In the genomic region with DNA sequence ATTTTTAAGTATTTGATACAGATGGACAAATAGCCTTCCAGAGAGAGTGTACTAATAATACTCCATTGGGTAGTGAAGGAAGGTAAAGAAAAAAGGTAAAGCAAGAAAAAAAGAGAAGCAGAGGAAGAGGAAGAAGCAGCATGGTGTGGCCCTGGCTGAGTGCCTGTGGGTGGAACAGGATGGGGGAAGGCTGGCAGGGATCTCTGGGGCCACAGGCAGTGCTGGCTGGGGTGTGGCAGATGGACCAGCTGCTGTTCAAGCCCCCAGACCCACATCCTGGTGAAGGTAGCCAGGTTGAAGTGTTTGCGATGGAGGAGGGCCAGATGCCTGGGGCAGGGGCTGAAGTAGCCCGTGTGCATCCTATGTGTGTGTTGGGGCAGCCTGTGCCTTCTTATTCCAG, we compare ENCODE assay signal across 19 cellular contexts.
"Had no signal": no experiment of that assay in that cellular context is flagged by ENCODE, and none has a peak within 500 bp of the region (broad histone marks: within the 10 kb centered on the region; RNA-seq: fewer than 3 reads in every experiment).

No MANE protein-coding gene starts in this region.

- H3K4me3 Mint-ChIP-seq: activated CD8-positive, alpha-beta T cell treated with anti-CD3 and anti-CD28 coated beads, Interleukin-2, amount 10 ng/mL, durations not matched to agents 7 days and 5 days; activated T-helper 17 cell treated with anti-CD3 and anti-CD28 coated beads, Interleukin-2, amount 50 U/mL, for 72 hours; brain; dendritic cell treated with granulocyte-macrophage colony-stimulating factor and Interleukin-4, amounts not matched to agents 40 ng/mL and 50 ng/mL, for 4 days; mesothelial cell of epicardium; naive thymus-derived CD8-positive, alpha-beta T cell had no signal

- H3K9me3 ChIP-seq: left lung, ovary, psoas muscle, right atrium auricular region, vagina had no signal

- H3K27ac Mint-ChIP-seq: activated CD8-positive, alpha-beta T cell treated with anti-CD3 and anti-CD28 coated beads, Interleukin-2, amount 10 ng/mL, durations not matched to agents 7 days and 5 days; activated T-helper 17 cell treated with anti-CD3 and anti-CD28 coated beads, Interleukin-2, amount 50 U/mL, for 72 hours; brain; dendritic cell treated with granulocyte-macrophage colony-stimulating factor and Interleukin-4, amounts not matched to agents 40 ng/mL and 50 ng/mL, for 4 days; mesothelial cell of epicardium had no signal

- DNase-seq: activated CD4-positive, alpha-beta T cell treated with anti-CD3 and anti-CD28 coated beads for 1 hour; activated CD4-positive, alpha-beta T cell treated with anti-CD3 and anti-CD28 coated beads, Interleukin-2, amount 50 U/mL, for 1 hour; activated CD8-positive, alpha-beta T cell treated with anti-CD3 and anti-CD28 coated beads, Interleukin-2, amount 10 ng/mL, durations not matched to agents 7 days and 5 days; activated naive CD4-positive, alpha-beta T cell treated with Interleukin-2 at 50 U/mL for 16 hours; anterior cingulate cortex; effector CD4-positive, alpha-beta T cell; foreskin melanocyte; kidney glomerular epithelial cell; left lung; naive thymus-derived CD8-positive, alpha-beta T cell; ovary; psoas muscle; WERI-Rb-1 had no signal

- H3K36me3 Mint-ChIP-seq: brain, mesothelial cell of epicardium had no signal

- H3K27me3 ChIP-seq: ovary, right atrium auricular region, vagina had no signal

- H3K9me3 Mint-ChIP-seq: activated T-helper 17 cell treated with anti-CD3 and anti-CD28 coated beads, Interleukin-2, amount 50 U/mL, for 72 hours; brain; dendritic cell treated with granulocyte-macrophage colony-stimulating factor and Interleukin-4, amounts not matched to agents 40 ng/mL and 50 ng/mL, for 4 days; mesothelial cell of epicardium; naive thymus-derived CD8-positive, alpha-beta T cell had no signal

- ATAC-seq: activated CD8-positive, alpha-beta T cell treated with anti-CD3 and anti-CD28 coated beads, Interleukin-2, amount 10 ng/mL, durations not matched to agents 7 days and 5 days; left lung; naive thymus-derived CD8-positive, alpha-beta T cell had no signal

- H3K4me3 ChIP-seq: left lung, ovary, psoas muscle, right atrium auricular region, vagina had no signal

- H3K36me3 ChIP-seq: ovary, vagina, WERI-Rb-1 had no signal

- H3K4me1 ChIP-seq: right atrium auricular region, vagina had no signal

- H3K4me1 Mint-ChIP-seq: activated T-helper 17 cell treated with anti-CD3 and anti-CD28 coated beads, Interleukin-2, amount 50 U/mL, for 72 hours; brain; naive thymus-derived CD8-positive, alpha-beta T cell had no signal

- H3K27ac ChIP-seq: ovary, psoas muscle, right atrium auricular region, vagina, WERI-Rb-1 had no signal

- H3K27me3 Mint-ChIP-seq: dendritic cell treated with granulocyte-macrophage colony-stimulating factor and Interleukin-4, amounts not matched to agents 40 ng/mL and 50 ng/mL, for 4 days had no signal
